In the genomic region with DNA sequence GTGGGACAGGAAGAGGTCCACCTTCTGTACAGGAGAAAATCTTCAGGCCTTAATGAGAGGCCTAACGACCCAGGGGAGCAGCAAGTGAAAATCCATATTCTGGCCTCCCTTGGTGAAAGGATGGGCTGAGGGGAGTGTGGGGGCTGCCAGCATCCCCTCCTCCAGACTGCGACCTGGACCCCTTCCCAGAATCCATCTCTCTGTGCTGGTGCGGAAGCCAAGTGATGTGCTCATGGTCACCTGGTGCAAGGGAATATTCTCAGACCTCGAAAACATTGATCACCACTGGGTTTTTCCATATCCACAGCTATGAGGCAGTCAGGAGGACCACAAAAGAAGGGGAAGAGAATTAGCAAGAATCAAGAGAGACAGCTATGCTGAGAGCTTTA, we compare ENCODE assay signal across 17 cellular contexts. TPM values are rescaled to one million over a fixed set of nuclear protein-coding genes. Genes with fewer than 3 reads are reported as not detected.
A peak's percentile ranks its signal among the peaks of the same experiment; 100 is the strongest.
DNase-seq lines count a peak whose midpoint lies in the region; ATAC-seq and TF ChIP-seq lines count a peak whose summit lies in the region.
"Had no signal": no experiment of that assay in that cellular context is flagged by ENCODE, and none has a peak within 500 bp of the region (broad histone marks: within the 10 kb centered on the region; RNA-seq: fewer than 3 reads in every experiment).

No MANE protein-coding gene starts in this region.

- H2BK120ac ChIP-seq in trophoblast cell (ENCODE audit: insufficient read depth, low read length, poor library complexity): no peak overlapping the region

- H3K4me1 ChIP-seq in esophagus muscularis mucosa (peaks cover 17 to 23% (median 22%) of the 10 kb centered on the region in 4 donors), uterus (no peaks in the 10 kb centered on the region), trophoblast cell (ENCODE audit: control insufficient read depth in 1 of 2, insufficient read depth in 2 of 2, low read length in 2 of 2) (peaks cover 0 to 3% of the 10 kb centered on the region in 2 experiments)

- TF ChIP-seq CTCF in esophagus muscularis mucosa (IDR thresholded peaks at IDR 0.05) (no peak), uterus (IDR thresholded peaks at IDR 0.05) (no peak)

- H3K27me3 ChIP-seq in esophagus muscularis mucosa (no peaks in the 10 kb centered on the region), uterus (no peaks in the 10 kb centered on the region), trophoblast cell (ENCODE audit: insufficient read depth, low read length) (no peaks in the 10 kb centered on the region)

- no peak overlapping the region for H4K12ac ChIP-seq in trophoblast cell (ENCODE audit: low read depth, low read length)

- H2BK5ac ChIP-seq in trophoblast cell (ENCODE audit: low read depth, low read length, poor library complexity): no peak overlapping the region

- intact Hi-C loops in Right ventricle myocardium inferior (cut with DNase I): no loop called here
- intact Hi-C loops in cardiac septum (cut with DNase I): no loop called here
- intact Hi-C loops in esophagus muscularis mucosa (cut with DNase I): no loop called here
- intact Hi-C loops in posterior vena cava (cut with DNase I): no loop called here
- intact Hi-C loops in uterus (cut with DNase I; ENCODE audit: low total_unique reads): no loop called here

- H2AK5ac ChIP-seq in trophoblast cell (ENCODE audit: low read length): no peak overlapping the region

- no peak overlapping the region for H4K8ac ChIP-seq in trophoblast cell (ENCODE audit: low read depth, low read length)

- no peak overlapping the region for H3K4ac ChIP-seq in trophoblast cell (ENCODE audit: low read depth, low read length)

- H3K14ac ChIP-seq in trophoblast cell (ENCODE audit: low read length): no peak overlapping the region

- no peak overlapping the region for H3K23ac ChIP-seq in trophoblast cell (ENCODE audit: low read length)

- TF ChIP-seq POLR2A in esophagus muscularis mucosa (IDR thresholded peaks at IDR 0.05; ENCODE audit: low read depth) (no peak), uterus (IDR thresholded peaks at IDR 0.05) (no peak)

- H3K36me3 ChIP-seq in esophagus muscularis mucosa: peaks cover 0 to 7% (median 0%) of the 10 kb centered on the region in 4 donors
- no peaks in the 10 kb centered on the region for H3K36me3 ChIP-seq in uterus
- no peaks in the 10 kb centered on the region for H3K36me3 ChIP-seq in trophoblast cell (ENCODE audit: control insufficient read depth in 1 of 2, insufficient read depth in 2 of 2, low read length in 2 of 2)

- WGBS in esophagus muscularis mucosa: 78% methylated on average over 4 of the region's 4 CpGs
- WGBS in trophoblast cell (ENCODE audit: extremely low coverage, insufficient coverage, insufficient read length): no CpG with 5 or more reads among the region's 4 CpGs

- no peak overlapping the region for H4K91ac ChIP-seq in trophoblast cell (ENCODE audit: low read depth, low read length)

- DNase-seq in Right ventricle myocardium inferior (ENCODE audit: missing footprints) (peak; percentile 1), cardiac septum (ENCODE audit: low spot score) (no peak), esophagus muscularis mucosa (ENCODE audit: extremely low spot score) (no peak), posterior vena cava (ENCODE audit: low spot score) (peak; percentile 30), uterus (peak in 1 of 2 donors; percentile 69), trophoblast cell (no peak)
- DNase-seq: 8988T, DMS 273 treated with DMSO at 0.1 percent for 48 hours, GOT3, KBM-7, NCI-H1092 treated with DMSO at 0.1 percent for 48 hours, NCI-H187, NCI-H446 treated with DMSO at 0.1 percent for 48 hours, NCI-H748 treated with DMSO at 0.1 percent for 48 hours, SIG-M5 had no signal

- H3K79me2 ChIP-seq in trophoblast cell (ENCODE audit: control insufficient read depth, insufficient read depth, low read length, poor library complexity): no peaks in the 10 kb centered on the region

- no peak overlapping the region for H2AFZ ChIP-seq in trophoblast cell (ENCODE audit: insufficient read depth, low read length, poor library complexity)

- no peaks in the 10 kb centered on the region for H3K79me1 ChIP-seq in trophoblast cell (ENCODE audit: low read length)

- H3K4me2 ChIP-seq in trophoblast cell (ENCODE audit: low read length): no peak overlapping the region

- ATAC-seq in Right ventricle myocardium inferior (no peak), HG03565 (IDR thresholded peaks at IDR 0.05; ENCODE audit: unreplicated experiment) (no peak), esophagus mucosa (no peak)

- peak overlapping the region in 3 of 4 donors; percentile 34 to 53 (median 49) for H3K27ac ChIP-seq in esophagus muscularis mucosa (replicated peaks in 1 of 4)
- H3K27ac ChIP-seq in uterus: peak overlapping the region; percentile 68 to 77
- H3K27ac ChIP-seq in trophoblast cell (ENCODE audit: low read depth, low read length): no peak overlapping the region

- H3K9me3 ChIP-seq in esophagus muscularis mucosa (no peaks in the 10 kb centered on the region), uterus (no peaks in the 10 kb centered on the region), trophoblast cell (ENCODE audit: insufficient read depth, low read depth, low read length) (no peaks in the 10 kb centered on the region)

- no peak overlapping the region for H2BK12ac ChIP-seq in trophoblast cell (ENCODE audit: low read length)

- no peak for TF ChIP-seq EP300 in esophagus muscularis mucosa (IDR thresholded peaks at IDR 0.05)

- no peak overlapping the region for H3K4me3 ChIP-seq in esophagus muscularis mucosa
- H3K4me3 ChIP-seq in uterus: no peak overlapping the region
- H3K4me3 ChIP-seq in trophoblast cell (ENCODE audit: low read depth, low read length): no peak overlapping the region

- H3K18ac ChIP-seq in trophoblast cell (ENCODE audit: low read length): no peak overlapping the region

- H3K9ac ChIP-seq in trophoblast cell (ENCODE audit: low read length): no peak overlapping the region

RNA-seq across cellular contexts. Expression of a gene that starts 10.7 kb away (rescaled TPM):
- total RNA-seq in Right ventricle myocardium inferior: 57.0 TPM
- 70.2 TPM for total RNA-seq in cardiac septum
- 1 to 10 TPM; 1.7 to 4.0 (median 2.9) TPM for total RNA-seq in esophagus muscularis mucosa
- 1 to 10 TPM; 2.3 to 5.0 TPM for total RNA-seq in posterior vena cava
- total RNA-seq in uterus: 1 to 10 TPM in 2 of 4 donors, under 1 TPM in 1, not detected in 1; 0.51 to 5.7 (median 1.7) TPM
- 0.88 TPM for total RNA-seq in esophagus mucosa
- polyA plus RNA-seq in trophoblast cell (2013): 3.8 and 5.4 TPM in 2 replicates

Comparison
In these comparisons a context has a peak if more than half of its experiments do, and no peak if none do; other contexts are left out.
1. DNase-seq: peak in Right ventricle myocardium inferior (single experiment) and posterior vena cava (single experiment); none in cardiac septum (single experiment), esophagus muscularis mucosa (single experiment) and trophoblast cell (0 of 2).